In the genomic region with DNA sequence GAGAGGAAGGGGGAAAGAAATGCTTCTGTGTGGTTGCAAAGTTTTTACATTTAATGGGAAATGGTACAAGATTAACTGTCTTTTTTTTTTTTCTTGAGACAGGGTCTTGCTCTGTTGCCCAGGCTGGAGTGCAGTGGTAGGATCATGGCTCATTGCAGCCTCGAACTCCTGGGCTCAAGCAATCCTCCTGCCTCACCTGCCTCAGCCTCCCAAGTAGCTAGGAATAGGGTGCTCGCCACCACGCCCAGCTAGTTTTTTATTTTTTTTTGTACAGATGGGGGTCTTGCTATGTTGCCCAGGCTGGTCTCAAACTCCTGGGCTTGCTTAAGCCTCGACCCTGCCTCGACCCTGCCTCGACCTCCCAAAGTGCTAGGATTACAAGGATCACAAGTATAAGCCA, we compare ENCODE assay signal across 14 cellular contexts. TPM values are rescaled to one million over a fixed set of nuclear protein-coding genes. Genes with fewer than 3 reads are reported as not detected.
DNase-seq lines count a peak whose midpoint lies in the region; ATAC-seq and TF ChIP-seq lines count a peak whose summit lies in the region.
"Had no signal": no experiment of that assay in that cellular context is flagged by ENCODE, and none has a peak within 500 bp of the region (broad histone marks: within the 10 kb centered on the region; RNA-seq: fewer than 3 reads in every experiment).

No MANE protein-coding gene starts in this region.

- no peak overlapping the region for H3K4me2 ChIP-seq in GM23338
- H3K4me2 ChIP-seq: BLaER1 had no signal

- ATAC-seq in central memory CD8-positive, alpha-beta T cell (replicated peaks; ENCODE audit: extremely low read depth, poor library complexity, severe bottlenecking) = no peak
- no peak for ATAC-seq in stimulated activated naive B cell treated with anti-CD40 and anti-IgM and Interleukin-4, amounts not matched to agents 10 μg/mL and 1 μg/mL and 100 μg/mL, for 72 hours (replicated peaks)
- no peak for ATAC-seq in GM23338

- H3K4me1 Mint-ChIP-seq in central memory CD8-positive, alpha-beta T cell = peaks cover 12% of the 10 kb centered on the region
- peaks cover 4 to 26% of the 10 kb centered on the region in 2 donors for H3K4me1 Mint-ChIP-seq in stimulated activated naive B cell treated with anti-CD40 and anti-IgM and Interleukin-4, amounts not matched to agents 10 μg/mL and 1 μg/mL and 100 μg/mL, for 72 hours
- H3K4me1 Mint-ChIP-seq in GM23338 = peaks cover 19% of the 10 kb centered on the region

- peaks cover 40% of the 10 kb centered on the region for H3K36me3 Mint-ChIP-seq in central memory CD8-positive, alpha-beta T cell (ENCODE audit: insufficient read depth)
- peaks cover 27 to 32% of the 10 kb centered on the region in 2 donors for H3K36me3 Mint-ChIP-seq in stimulated activated naive B cell treated with anti-CD40 and anti-IgM and Interleukin-4, amounts not matched to agents 10 μg/mL and 1 μg/mL and 100 μg/mL, for 72 hours
- H3K36me3 Mint-ChIP-seq in GM23338 (ENCODE audit: low read depth) = peaks cover 45% of the 10 kb centered on the region

- H3K36me3 ChIP-seq in left ventricle myocardium inferior = peaks cover 69% of the 10 kb centered on the region
- H3K36me3 ChIP-seq in GM23338 (ENCODE audit: insufficient read depth) = peaks cover 16% of the 10 kb centered on the region

- intact Hi-C loops in left ventricle myocardium inferior (cut with micrococcal nuclease) = no loop called here
- intact Hi-C loops in cardiac septum (cut with DNase I) = loop anchor here (10.0 kb wide), 3 partner anchors 71 to 149 kb away; partner anchors contain the start of genes ANKS3, DNAAF8, NUDT16L1 and SEC14L5

- H4K20me1 ChIP-seq in GM23338 (replicated peaks; ENCODE audit: insufficient read depth) = no peaks in the 10 kb centered on the region

- no peaks in the 10 kb centered on the region for H3K27me3 Mint-ChIP-seq in central memory CD8-positive, alpha-beta T cell
- no peaks in the 10 kb centered on the region for H3K27me3 Mint-ChIP-seq in stimulated activated naive B cell treated with anti-CD40 and anti-IgM and Interleukin-4, amounts not matched to agents 10 μg/mL and 1 μg/mL and 100 μg/mL, for 72 hours
- peaks cover 10% of the 10 kb centered on the region for H3K27me3 Mint-ChIP-seq in GM23338 (ENCODE audit: insufficient read depth, low read depth, poor library complexity)
- H3K27me3 Mint-ChIP-seq: CD4-positive, CD25-positive, alpha-beta regulatory T cell; IgD-negative memory B cell had no signal

- no peak overlapping the region for H2AFZ ChIP-seq in GM23338

- H3K9me2 ChIP-seq in GM23338 (ENCODE audit: insufficient read depth) = no peaks in the 10 kb centered on the region

- H3K27ac Mint-ChIP-seq in central memory CD8-positive, alpha-beta T cell (ENCODE audit: low read depth) = peak overlapping the region; percentile 17
- peak overlapping the region; percentile 56 for H3K27ac Mint-ChIP-seq in stimulated activated naive B cell treated with anti-CD40 and anti-IgM and Interleukin-4, amounts not matched to agents 10 μg/mL and 1 μg/mL and 100 μg/mL, for 72 hours
- no peak overlapping the region for H3K27ac Mint-ChIP-seq in GM23338
- H3K27ac Mint-ChIP-seq: CD4-positive, CD25-positive, alpha-beta regulatory T cell had no signal

- H3K4me3 Mint-ChIP-seq in central memory CD8-positive, alpha-beta T cell = no peak overlapping the region
- no peak overlapping the region for H3K4me3 Mint-ChIP-seq in stimulated activated naive B cell treated with anti-CD40 and anti-IgM and Interleukin-4, amounts not matched to agents 10 μg/mL and 1 μg/mL and 100 μg/mL, for 72 hours
- no peak overlapping the region for H3K4me3 Mint-ChIP-seq in GM23338
- H3K4me3 Mint-ChIP-seq: IgD-negative memory B cell had no signal

- TF ChIP-seq CTCF in left ventricle myocardium inferior (IDR thresholded peaks at IDR 0.05; ENCODE audit: borderline replicate concordance) (no peak), GM23338 (conservative IDR thresholded peaks at IDR 0.05; ENCODE audit: low read depth in 2 of 2) (no peak)

- H3K9me3 Mint-ChIP-seq in central memory CD8-positive, alpha-beta T cell = no peaks in the 10 kb centered on the region
- no peaks in the 10 kb centered on the region for H3K9me3 Mint-ChIP-seq in stimulated activated naive B cell treated with anti-CD40 and anti-IgM and Interleukin-4, amounts not matched to agents 10 μg/mL and 1 μg/mL and 100 μg/mL, for 72 hours
- no peaks in the 10 kb centered on the region for H3K9me3 Mint-ChIP-seq in GM23338
- H3K9me3 Mint-ChIP-seq: CD4-positive, CD25-positive, alpha-beta regulatory T cell; IgD-negative memory B cell had no signal

- no peak overlapping the region for H3K4me3 ChIP-seq in left ventricle myocardium inferior
- H3K4me3 ChIP-seq in GM23338 = no peak overlapping the region
- H3K4me3 ChIP-seq: BLaER1 had no signal

- 0 out of 2 replicates have a peak, but pooled peaks cover 3% of the 10 kb centered on the region for H3K79me2 ChIP-seq in GM23338 (replicated peaks; ENCODE audit: insufficient read depth)

- H3K9me3 ChIP-seq in left ventricle myocardium inferior (replicated peaks) = no peaks in the 10 kb centered on the region
- H3K9me3 ChIP-seq: BLaER1 had no signal

- no peak for DNase-seq in left ventricle myocardium inferior
- no peak for DNase-seq in cardiac septum (ENCODE audit: low spot score)
- DNase-seq in central memory CD8-positive, alpha-beta T cell (ENCODE audit: low spot score in 2 of 2) = no peak
- DNase-seq in stimulated activated naive B cell treated with anti-CD40 and anti-IgM and Interleukin-4, amounts not matched to agents 10 μg/mL and 1 μg/mL and 100 μg/mL, for 72 hours = no peak
- no peak for DNase-seq in pons (ENCODE audit: low spot score)
- no peak for DNase-seq in GM23338 (ENCODE audit: low spot score)
- DNase-seq: 8988T; AML-193; CD4-positive, CD25-positive, alpha-beta regulatory T cell; DMS53; GF-D8 had no signal

- H3K27ac ChIP-seq in left ventricle myocardium inferior (replicated peaks) = peak overlapping the region; percentile 95
- no peak overlapping the region for H3K27ac ChIP-seq in GM23338 (ENCODE audit: low read depth)
- H3K27ac ChIP-seq: BLaER1 had no signal

- H3F3A ChIP-seq in GM23338 (replicated peaks; ENCODE audit: low read depth) = peaks cover 20% of the 10 kb centered on the region; the same call in 1 of the 2 replicates

- peaks cover 43% of the 10 kb centered on the region for H3K4me1 ChIP-seq in left ventricle myocardium inferior
- H3K4me1 ChIP-seq in GM23338 (ENCODE audit: insufficient read depth) = peaks cover 21% of the 10 kb centered on the region; the same call in 1 of the 2 replicates

- no peaks in the 10 kb centered on the region for H3K27me3 ChIP-seq in left ventricle myocardium inferior (ENCODE audit: low read depth)
- H3K27me3 ChIP-seq in GM23338 (ENCODE audit: insufficient read depth) = no peaks in the 10 kb centered on the region
- H3K27me3 ChIP-seq: BLaER1 had no signal

TF ChIP-seq in GM23338, 12 proteins besides CTCF, POLR2A, EP300 and RAD21:
- no peak for TF ChIP-seq POLR2AphosphoS5 (IDR thresholded peaks at IDR 0.05; ENCODE audit: low read depth)
- no peak for TF ChIP-seq CREB1 (CRISPR knock-in tag; IDR thresholded peaks at IDR 0.05; ENCODE audit: low read depth)
- TF ChIP-seq REST (IDR thresholded peaks at IDR 0.05; ENCODE audit: unreplicated experiment) = no peak
- TF ChIP-seq JUNB (IDR thresholded peaks at IDR 0.05; ENCODE audit: unreplicated experiment) = no peak

RNA-seq across cellular contexts. Expression of gene ROGDI, which starts 3.8 kb away (rescaled TPM):
- total RNA-seq in left ventricle myocardium inferior (97.4 TPM), cardiac septum (69.9 TPM)
- total RNA-seq in GM23338 (2014; rRNA removed; shearing (Covaris generic)) = 23.3 and 38.8 TPM in 2 replicates
- 30.3 and 31.9 TPM in 2 replicates for polyA plus RNA-seq in GM23338 (2016; fragmentation: Nextera tagmentation; extraction: Ambion mirVana)

RNA-seq across cellular contexts. Expression of gene SMIM22, which starts 11.1 kb away (rescaled TPM):
- total RNA-seq in left ventricle myocardium inferior = not detected
- total RNA-seq in cardiac septum = not detected
- not detected in 2 replicates for total RNA-seq in GM23338 (2014; rRNA removed; shearing (Covaris generic))
- 1.3 and 1.4 TPM in 2 replicates for polyA plus RNA-seq in GM23338 (2016; fragmentation: Nextera tagmentation; extraction: Ambion mirVana)
- total RNA-seq: CD4-positive, CD25-positive, alpha-beta regulatory T cell had no signal
- polyA plus RNA-seq: CD4-positive, CD25-positive, alpha-beta regulatory T cell; IgD-negative memory B cell had no signal

RNA-seq across cellular contexts. Expression of gene SEPTIN12, which starts 18.1 kb away (rescaled TPM):
- total RNA-seq in left ventricle myocardium inferior (not detected), cardiac septum (not detected)
- total RNA-seq in GM23338 (2014; rRNA removed; shearing (Covaris generic)) = not detected in 2 replicates
- not detected in 2 replicates for polyA plus RNA-seq in GM23338 (2016; fragmentation: Nextera tagmentation; extraction: Ambion mirVana)
- total RNA-seq: HT-29 had no signal
- polyA plus RNA-seq: CD4-positive, CD25-positive, alpha-beta regulatory T cell; IgD-negative memory B cell had no signal

RNA-seq across cellular contexts. Expression of gene ZNF500, which starts 39.3 kb away (rescaled TPM):
- total RNA-seq in left ventricle myocardium inferior = 5.4 TPM
- 7.2 TPM for total RNA-seq in cardiac septum
- 12.1 and 15.3 TPM in 2 replicates for total RNA-seq in GM23338 (2014; rRNA removed; shearing (Covaris generic))
- polyA plus RNA-seq in GM23338 (2016; fragmentation: Nextera tagmentation; extraction: Ambion mirVana) = 5.3 and 5.8 TPM in 2 replicates

RNA-seq across cellular contexts. Expression of gene GLYR1, which starts 40.8 kb away (rescaled TPM):
- total RNA-seq in left ventricle myocardium inferior = 86.7 TPM
- 64.9 TPM for total RNA-seq in cardiac septum
- 90.5 and 105 TPM in 2 replicates for total RNA-seq in GM23338 (2014; rRNA removed; shearing (Covaris generic))
- polyA plus RNA-seq in GM23338 (2016; fragmentation: Nextera tagmentation; extraction: Ambion mirVana) = 55.1 and 59.9 TPM in 2 replicates
